Comparison of ENCODE assay signal across 8 cellular contexts in the genomic region with DNA sequence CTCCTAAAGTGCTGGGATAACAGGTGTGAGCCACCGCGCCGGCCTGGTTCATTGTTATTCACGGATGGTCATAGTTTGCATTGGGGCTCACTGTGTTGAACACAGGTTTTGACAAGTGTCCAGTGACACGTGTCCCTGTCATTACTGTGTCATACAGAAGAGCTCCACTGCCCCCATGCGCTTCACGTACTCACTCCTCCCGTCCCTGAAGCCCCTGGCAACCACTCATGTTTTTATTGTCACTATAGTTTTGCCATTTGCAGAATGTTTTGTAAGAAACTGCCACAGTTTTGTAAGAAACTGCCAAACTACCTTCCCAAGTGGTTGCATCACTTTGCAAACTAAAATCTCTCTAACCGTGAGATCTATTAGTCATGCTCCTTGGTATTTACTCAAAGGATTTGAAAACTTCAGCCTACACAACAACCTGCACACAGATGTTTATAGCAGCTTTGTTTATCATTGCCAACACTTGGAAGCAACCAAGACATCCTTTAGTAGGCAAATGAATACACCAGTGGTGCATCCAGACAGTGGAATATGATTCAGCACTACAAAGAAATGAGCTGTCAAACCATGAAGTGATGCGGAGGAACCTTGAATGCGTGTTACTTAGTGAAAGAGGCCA.
DNase-seq lines count a peak whose midpoint lies in the region; ATAC-seq and TF ChIP-seq lines count a peak whose summit lies in the region.
"Had no signal": no experiment of that assay in that cellular context is flagged by ENCODE, and none has a peak within 500 bp of the region (broad histone marks: within the 10 kb centered on the region; RNA-seq: fewer than 3 reads in every experiment).

No MANE protein-coding gene starts in this region.

- H3K4me3 Mint-ChIP-seq in activated T-helper 17 cell treated with anti-CD3 and anti-CD28 coated beads, Interleukin-2, amount 50 U/mL, for 72 hours = peak overlapping the region; percentile 64
- peak overlapping the region in 1 of 10 donors; percentile 2 for H3K4me3 Mint-ChIP-seq in naive thymus-derived CD8-positive, alpha-beta T cell

- H3K4me3 ChIP-seq in heart left ventricle = no peak overlapping the region

- H3K27ac ChIP-seq in heart left ventricle = no peak overlapping the region

- 82 to 85% (median 82%) methylated on average over 11 of the region's 11 CpGs for WGBS in heart left ventricle, 4 donors

- peaks cover 17% of the 10 kb centered on the region for H3K4me1 Mint-ChIP-seq in activated T-helper 17 cell treated with anti-CD3 and anti-CD28 coated beads, Interleukin-2, amount 50 U/mL, for 72 hours
- peaks cover 6 to 18% (median 13%) of the 10 kb centered on the region in 4 donors for H3K4me1 Mint-ChIP-seq in naive thymus-derived CD8-positive, alpha-beta T cell

- no peak for TF ChIP-seq POLR2A in heart left ventricle (IDR thresholded peaks at IDR 0.05)

- no peaks in the 10 kb centered on the region for H3K9me3 ChIP-seq in heart left ventricle

- no peaks in the 10 kb centered on the region for H3K9me3 Mint-ChIP-seq in activated T-helper 17 cell treated with anti-CD3 and anti-CD28 coated beads, Interleukin-2, amount 50 U/mL, for 72 hours
- H3K9me3 Mint-ChIP-seq in naive thymus-derived CD8-positive, alpha-beta T cell = no peaks in the 10 kb centered on the region

- peaks cover 11% of the 10 kb centered on the region for H3K27me3 Mint-ChIP-seq in activated T-helper 17 cell treated with anti-CD3 and anti-CD28 coated beads, Interleukin-2, amount 50 U/mL, for 72 hours
- H3K27me3 Mint-ChIP-seq in naive thymus-derived CD8-positive, alpha-beta T cell = peaks cover 0 to 17% (median 0%) of the 10 kb centered on the region in 5 donors

- H3K27ac Mint-ChIP-seq in activated T-helper 17 cell treated with anti-CD3 and anti-CD28 coated beads, Interleukin-2, amount 50 U/mL, for 72 hours = peak overlapping the region; percentile 94
- H3K27ac Mint-ChIP-seq in naive thymus-derived CD8-positive, alpha-beta T cell = peak overlapping the region in 5 of 10 donors; percentile 29 to 68 (median 51)

- no peaks in the 10 kb centered on the region for H3K27me3 ChIP-seq in heart left ventricle

- intact Hi-C loops in heart left ventricle (cut with DNase I) = no loop called here

- peaks cover 7% of the 10 kb centered on the region for H3K36me3 Mint-ChIP-seq in activated T-helper 17 cell treated with anti-CD3 and anti-CD28 coated beads, Interleukin-2, amount 50 U/mL, for 72 hours (ENCODE audit: low read depth)
- no peaks in the 10 kb centered on the region for H3K36me3 Mint-ChIP-seq in naive thymus-derived CD8-positive, alpha-beta T cell

- peaks cover 0 to 5% (median 0%) of the 10 kb centered on the region in 12 donors for H3K4me1 ChIP-seq in heart left ventricle

- POLR2A ChIA-PET in naive thymus-derived CD8-positive, alpha-beta T cell (lab: Charles Lee) = no interaction called here

- TF ChIP-seq CTCF in GM10266 (IDR thresholded peaks at IDR 0.05; ENCODE audit: control insufficient read depth, insufficient read depth, low read depth, missing control alignments) (no peak), heart left ventricle (IDR thresholded peaks at IDR 0.05) (no peak)

- H3K36me3 ChIP-seq in heart left ventricle = no peaks in the 10 kb centered on the region

- ATAC-seq in activated T-helper 17 cell treated with anti-CD3 and anti-CD28 coated beads, Interleukin-2, amount 50 U/mL, for 72 hours (replicated peaks) = peak; percentile 84
- ATAC-seq in naive thymus-derived CD8-positive, alpha-beta T cell = peak; percentile 8 to 31
- ATAC-seq in heart left ventricle = no peak
- ATAC-seq: esophagus mucosa had no signal

- DNase-seq in GM04503 (ENCODE audit: low read depth) = peak; percentile 73
- DNase-seq in LHCN-M2 (ENCODE audit: low read depth) = peak; percentile 74
- DNase-seq in naive thymus-derived CD8-positive, alpha-beta T cell = no peak
- no peak for DNase-seq in nucleus accumbens (lab: John Stamatoyannopoulos, UW)
- DNase-seq in GM10266 (ENCODE audit: extremely low spot score) = no peak
- DNase-seq in heart left ventricle = no peak

Comparison
In these comparisons a context has a peak if more than half of its experiments do, and no peak if none do; other contexts are left out.
1. DNase-seq: peak in GM04503 (single experiment) and LHCN-M2 (single experiment); none in naive thymus-derived CD8-positive, alpha-beta T cell (0 of 10), nucleus accumbens (0 of 56), GM10266 (single experiment) and heart left ventricle (0 of 5).
2. ATAC-seq: peak in activated T-helper 17 cell treated with anti-CD3 and anti-CD28 coated beads, Interleukin-2, amount 50 U/mL, for 72 hours (single experiment) and naive thymus-derived CD8-positive, alpha-beta T cell (2 of 2); none in heart left ventricle (0 of 4).